ENCODE assay signal across 1 cellular context in the genomic region with DNA sequence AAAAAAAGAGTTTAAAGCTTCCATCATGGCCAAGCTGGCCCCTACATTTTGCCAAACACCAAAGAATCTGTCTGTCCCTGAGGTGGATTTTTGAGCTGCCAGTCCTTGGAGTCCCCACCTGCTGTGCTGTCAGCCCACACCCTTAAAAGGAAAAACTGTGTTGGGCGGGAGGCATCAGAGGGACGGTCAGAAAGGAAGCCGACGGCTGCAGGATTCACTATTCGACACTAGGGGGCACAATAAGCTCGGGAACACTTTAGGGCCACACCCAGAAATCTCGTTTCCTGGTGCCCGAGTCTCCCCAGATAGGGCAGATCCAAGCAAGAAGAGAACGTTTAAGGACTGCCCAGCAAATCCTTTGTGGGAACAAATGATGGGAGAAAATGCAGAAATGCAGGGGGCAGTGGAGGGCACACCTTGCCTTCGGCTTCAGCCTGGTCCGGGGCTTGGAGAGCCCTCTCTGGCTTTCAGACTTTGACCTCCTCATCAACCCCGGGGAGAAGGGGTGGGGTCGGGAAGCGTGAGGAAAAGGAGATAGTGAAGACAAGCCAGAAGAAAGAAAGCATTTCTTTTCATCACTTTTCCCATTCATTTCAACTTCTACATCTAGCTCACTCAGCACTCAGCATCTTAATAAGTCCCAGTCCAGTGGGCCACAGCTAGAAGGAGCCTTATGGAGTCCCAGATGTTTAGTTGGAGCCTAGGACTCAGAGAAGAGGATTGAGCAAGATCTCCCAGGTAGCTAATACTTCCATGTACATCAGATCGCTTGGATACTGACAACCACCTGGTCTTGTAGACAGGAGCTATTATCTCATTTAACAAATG.
TF ChIP-seq lines count a peak whose summit lies in the region.

No MANE protein-coding gene starts in this region.

TF ChIP-seq in K562, 482 proteins besides CTCF, POLR2A, EP300 and RAD21 (continued from another document):
- TF ChIP-seq JUN (IDR thresholded peaks at IDR 0.05; ENCODE audit: borderline replicate concordance, low read depth, low read length) (0 out of 2 replicates have a peak, but pooled peaks have one; percentile 9), JUN (CRISPR knock-in tag; IDR thresholded peaks at IDR 0.05; ENCODE audit: borderline replicate concordance) (no peak), RBM22 (IDR thresholded peaks at IDR 0.05; ENCODE audit: low read depth, low read length, poor library complexity, severe bottlenecking) (no peak), RHOXF2B (CRISPR knock-in tag; conservative IDR thresholded peaks at IDR 0.05) (no peak), ARNT (IDR thresholded peaks at IDR 0.05) (0 out of 4 replicates have a peak, but pooled peaks of 1 of the 2 experiments have one; percentile 21), MXI1 (IDR thresholded peaks at IDR 0.05; ENCODE audit: low read depth, low read length) (0 out of 2 replicates have a peak, but pooled peaks have one; percentile 31), MYNN (IDR thresholded peaks at IDR 0.05) (peak; percentile 56; the same call in 1 of the 2 replicates), MYNN (CRISPR knock-in tag; IDR thresholded peaks at IDR 0.05) (no peak), DNMT1 (IDR thresholded peaks at IDR 0.05) (no peak), FOSL1 (tag; conservative IDR thresholded peaks at IDR 0.05) (0 out of 2 replicates have a peak, but pooled peaks have one; percentile 11), PBX2 (CRISPR knock-in tag; IDR thresholded peaks at IDR 0.05; ENCODE audit: low read depth) (no peak), PBX2 (tag; conservative IDR thresholded peaks at IDR 0.05; ENCODE audit: low read depth) (0 out of 2 replicates have a peak, but pooled peaks have one; percentile 9), CEBPG (CRISPR knock-in tag; IDR thresholded peaks at IDR 0.05) (0 out of 2 replicates have a peak, but pooled peaks have one; percentile 19), CEBPG (tag; conservative IDR thresholded peaks at IDR 0.05 in 1 of 2, IDR thresholded peaks at IDR 0.05 in 1 of 2) (peak in 1 of 2 experiments; percentile 53; a peak in 2 of 4 replicates), CREB3 (tag; conservative IDR thresholded peaks at IDR 0.05; ENCODE audit: low read depth) (no peak), ARID3A (IDR thresholded peaks at IDR 0.05; ENCODE audit: borderline replicate concordance, low read depth, low read length) (peak; percentile 30; the same call in 1 of the 2 replicates), ESRRA (IDR thresholded peaks at IDR 0.05; ENCODE audit: borderline replicate concordance, low read depth) (peak; percentile 48; the same call in 1 of the 2 replicates), RBM14 (IDR thresholded peaks at IDR 0.05; ENCODE audit: borderline replicate concordance, insufficient read depth, low read depth, low read length) (no peak), NR2C2 (CRISPR knock-in tag; IDR thresholded peaks at IDR 0.05) (no peak), NR2C2 (tag; IDR thresholded peaks at IDR 0.05) (peak; percentile 54; the same call in 1 of the 2 replicates), GTF2A2 (tag; IDR thresholded peaks at IDR 0.05) (no peak), ELF1 (tag; IDR thresholded peaks at IDR 0.05) (peak; percentile 68), MAFF (IDR thresholded peaks at IDR 0.05; ENCODE audit: low read length) (0 out of 2 replicates have a peak, but pooled peaks have one; percentile 10), CBX3 (IDR thresholded peaks at IDR 0.05; ENCODE audit: borderline replicate concordance in 1 of 2, low read length in 2 of 2) (0 out of 3 replicates have a peak, but pooled peaks of 1 of the 2 experiments have one; percentile 44), MAZ (CRISPR knock-in tag; conservative IDR thresholded peaks at IDR 0.05 in 1 of 2, IDR thresholded peaks at IDR 0.05 in 1 of 2) (peak; percentile 61 to 64), JUND (IDR thresholded peaks at IDR 0.05; ENCODE audit: borderline replicate concordance, low read depth, low read length) (peak; percentile 57), JUND (tag; IDR thresholded peaks at IDR 0.05; ENCODE audit: borderline replicate concordance, low read depth, low read length) (peak; percentile 16; the same call in 1 of the 3 replicates), SNRNP70 (optimal IDR thresholded peaks at IDR 0.05; ENCODE audit: low read depth, low read length) (no peak), YY1 (IDR thresholded peaks at IDR 0.05; ENCODE audit: borderline replicate concordance in 1 of 3, control insufficient read depth in 1 of 3, extremely low read depth in 1 of 3, insufficient read depth in 3 of 3, insufficient read length in 1 of 3, insufficient replicate concordance in 2 of 3, low read depth in 1 of 3, low read length in 2 of 3) (peak in 2 of 3 experiments; percentile 34 to 37), KLF16 (IDR thresholded peaks at IDR 0.05) (peak; percentile 56), ZNF197 (CRISPR knock-in tag; IDR thresholded peaks at IDR 0.05; ENCODE audit: low read depth) (no peak)
- TF ChIP-seq, protein P1, sequence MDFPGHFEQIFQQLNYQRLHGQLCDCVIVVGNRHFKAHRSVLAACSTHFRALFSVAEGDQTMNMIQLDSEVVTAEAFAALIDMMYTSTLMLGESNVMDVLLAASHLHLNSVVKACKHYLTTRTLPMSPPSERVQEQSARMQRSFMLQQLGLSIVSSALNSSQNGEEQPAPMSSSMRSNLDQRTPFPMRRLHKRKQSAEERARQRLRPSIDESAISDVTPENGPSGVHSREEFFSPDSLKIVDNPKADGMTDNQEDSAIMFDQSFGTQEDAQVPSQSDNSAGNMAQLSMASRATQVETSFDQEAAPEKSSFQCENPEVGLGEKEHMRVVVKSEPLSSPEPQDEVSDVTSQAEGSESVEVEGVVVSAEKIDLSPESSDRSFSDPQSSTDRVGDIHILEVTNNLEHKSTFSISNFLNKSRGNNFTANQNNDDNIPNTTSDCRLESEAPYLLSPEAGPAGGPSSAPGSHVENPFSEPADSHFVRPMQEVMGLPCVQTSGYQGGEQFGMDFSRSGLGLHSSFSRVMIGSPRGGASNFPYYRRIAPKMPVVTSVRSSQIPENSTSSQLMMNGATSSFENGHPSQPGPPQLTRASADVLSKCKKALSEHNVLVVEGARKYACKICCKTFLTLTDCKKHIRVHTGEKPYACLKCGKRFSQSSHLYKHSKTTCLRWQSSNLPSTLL (IDR thresholded peaks at IDR 0.05), result no peak
- TF ChIP-seq, protein P2, sequence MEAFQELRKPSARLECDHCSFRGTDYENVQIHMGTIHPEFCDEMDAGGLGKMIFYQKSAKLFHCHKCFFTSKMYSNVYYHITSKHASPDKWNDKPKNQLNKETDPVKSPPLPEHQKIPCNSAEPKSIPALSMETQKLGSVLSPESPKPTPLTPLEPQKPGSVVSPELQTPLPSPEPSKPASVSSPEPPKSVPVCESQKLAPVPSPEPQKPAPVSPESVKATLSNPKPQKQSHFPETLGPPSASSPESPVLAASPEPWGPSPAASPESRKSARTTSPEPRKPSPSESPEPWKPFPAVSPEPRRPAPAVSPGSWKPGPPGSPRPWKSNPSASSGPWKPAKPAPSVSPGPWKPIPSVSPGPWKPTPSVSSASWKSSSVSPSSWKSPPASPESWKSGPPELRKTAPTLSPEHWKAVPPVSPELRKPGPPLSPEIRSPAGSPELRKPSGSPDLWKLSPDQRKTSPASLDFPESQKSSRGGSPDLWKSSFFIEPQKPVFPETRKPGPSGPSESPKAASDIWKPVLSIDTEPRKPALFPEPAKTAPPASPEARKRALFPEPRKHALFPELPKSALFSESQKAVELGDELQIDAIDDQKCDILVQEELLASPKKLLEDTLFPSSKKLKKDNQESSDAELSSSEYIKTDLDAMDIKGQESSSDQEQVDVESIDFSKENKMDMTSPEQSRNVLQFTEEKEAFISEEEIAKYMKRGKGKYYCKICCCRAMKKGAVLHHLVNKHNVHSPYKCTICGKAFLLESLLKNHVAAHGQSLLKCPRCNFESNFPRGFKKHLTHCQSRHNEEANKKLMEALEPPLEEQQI (IDR thresholded peaks at IDR 0.05), result no peak
- TF ChIP-seq, protein P3, sequence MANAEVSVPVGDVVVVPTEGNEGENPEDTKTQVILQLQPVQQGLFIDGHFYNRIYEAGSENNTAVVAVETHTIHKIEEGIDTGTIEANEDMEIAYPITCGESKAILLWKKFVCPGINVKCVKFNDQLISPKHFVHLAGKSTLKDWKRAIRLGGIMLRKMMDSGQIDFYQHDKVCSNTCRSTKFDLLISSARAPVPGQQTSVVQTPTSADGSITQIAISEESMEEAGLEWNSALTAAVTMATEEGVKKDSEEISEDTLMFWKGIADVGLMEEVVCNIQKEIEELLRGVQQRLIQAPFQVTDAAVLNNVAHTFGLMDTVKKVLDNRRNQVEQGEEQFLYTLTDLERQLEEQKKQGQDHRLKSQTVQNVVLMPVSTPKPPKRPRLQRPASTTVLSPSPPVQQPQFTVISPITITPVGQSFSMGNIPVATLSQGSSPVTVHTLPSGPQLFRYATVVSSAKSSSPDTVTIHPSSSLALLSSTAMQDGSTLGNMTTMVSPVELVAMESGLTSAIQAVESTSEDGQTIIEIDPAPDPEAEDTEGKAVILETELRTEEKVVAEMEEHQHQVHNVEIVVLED (CRISPR knock-in tag; IDR thresholded peaks at IDR 0.05), result 0 out of 2 replicates have a peak, but pooled peaks have one; percentile 6
- TF ChIP-seq, protein P4, sequence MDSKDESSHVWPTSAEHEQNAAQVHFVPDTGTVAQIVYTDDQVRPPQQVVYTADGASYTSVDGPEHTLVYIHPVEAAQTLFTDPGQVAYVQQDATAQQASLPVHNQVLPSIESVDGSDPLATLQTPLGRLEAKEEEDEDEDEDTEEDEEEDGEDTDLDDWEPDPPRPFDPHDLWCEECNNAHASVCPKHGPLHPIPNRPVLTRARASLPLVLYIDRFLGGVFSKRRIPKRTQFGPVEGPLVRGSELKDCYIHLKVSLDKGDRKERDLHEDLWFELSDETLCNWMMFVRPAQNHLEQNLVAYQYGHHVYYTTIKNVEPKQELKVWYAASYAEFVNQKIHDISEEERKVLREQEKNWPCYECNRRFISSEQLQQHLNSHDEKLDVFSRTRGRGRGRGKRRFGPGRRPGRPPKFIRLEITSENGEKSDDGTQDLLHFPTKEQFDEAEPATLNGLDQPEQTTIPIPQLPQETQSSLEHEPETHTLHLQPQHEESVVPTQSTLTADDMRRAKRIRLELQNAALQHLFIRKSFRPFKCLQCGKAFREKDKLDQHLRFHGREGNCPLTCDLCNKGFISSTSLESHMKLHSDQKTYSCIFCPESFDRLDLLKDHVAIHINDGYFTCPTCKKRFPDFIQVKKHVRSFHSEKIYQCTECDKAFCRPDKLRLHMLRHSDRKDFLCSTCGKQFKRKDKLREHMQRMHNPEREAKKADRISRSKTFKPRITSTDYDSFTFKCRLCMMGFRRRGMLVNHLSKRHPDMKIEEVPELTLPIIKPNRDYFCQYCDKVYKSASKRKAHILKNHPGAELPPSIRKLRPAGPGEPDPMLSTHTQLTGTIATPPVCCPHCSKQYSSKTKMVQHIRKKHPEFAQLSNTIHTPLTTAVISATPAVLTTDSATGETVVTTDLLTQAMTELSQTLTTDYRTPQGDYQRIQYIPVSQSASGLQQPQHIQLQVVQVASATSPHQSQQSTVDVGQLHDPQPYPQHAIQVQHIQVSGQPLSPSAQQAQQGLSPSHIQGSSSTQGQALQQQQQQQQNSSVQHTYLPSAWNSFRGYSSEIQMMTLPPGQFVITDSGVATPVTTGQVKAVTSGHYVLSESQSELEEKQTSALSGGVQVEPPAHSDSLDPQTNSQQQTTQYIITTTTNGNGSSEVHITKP (IDR thresholded peaks at IDR 0.05; ENCODE audit: partially characterized antibody), result no peak
- TF ChIP-seq, protein P5, sequence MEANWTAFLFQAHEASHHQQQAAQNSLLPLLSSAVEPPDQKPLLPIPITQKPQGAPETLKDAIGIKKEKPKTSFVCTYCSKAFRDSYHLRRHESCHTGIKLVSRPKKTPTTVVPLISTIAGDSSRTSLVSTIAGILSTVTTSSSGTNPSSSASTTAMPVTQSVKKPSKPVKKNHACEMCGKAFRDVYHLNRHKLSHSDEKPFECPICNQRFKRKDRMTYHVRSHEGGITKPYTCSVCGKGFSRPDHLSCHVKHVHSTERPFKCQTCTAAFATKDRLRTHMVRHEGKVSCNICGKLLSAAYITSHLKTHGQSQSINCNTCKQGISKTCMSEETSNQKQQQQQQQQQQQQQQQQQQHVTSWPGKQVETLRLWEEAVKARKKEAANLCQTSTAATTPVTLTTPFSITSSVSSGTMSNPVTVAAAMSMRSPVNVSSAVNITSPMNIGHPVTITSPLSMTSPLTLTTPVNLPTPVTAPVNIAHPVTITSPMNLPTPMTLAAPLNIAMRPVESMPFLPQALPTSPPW (CRISPR knock-in tag; IDR thresholded peaks at IDR 0.05), result peak; percentile 76
